Comparison of ENCODE assay signal across 6 cellular contexts in the genomic region with DNA sequence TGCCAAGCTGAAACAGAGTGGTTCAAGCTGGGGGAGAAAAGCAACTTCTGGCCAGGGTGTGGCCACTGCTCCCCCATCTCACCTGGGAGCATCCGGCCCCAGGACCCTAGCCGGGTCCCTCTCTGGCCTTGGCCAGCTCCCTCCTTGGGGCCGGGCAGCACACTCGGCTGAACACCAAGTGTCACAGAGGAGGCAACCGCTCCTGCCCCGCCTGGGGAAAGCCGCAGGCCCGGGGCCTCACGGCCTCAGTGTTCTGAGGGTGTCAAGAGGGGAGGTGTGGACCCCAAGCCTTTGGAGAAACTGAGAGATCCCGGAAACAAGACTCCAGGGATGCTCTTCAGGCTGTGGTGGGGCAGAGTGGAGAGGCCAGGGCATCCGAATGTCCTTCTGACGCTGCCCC.
"Had no signal": no experiment of that assay in that cellular context is flagged by ENCODE, and none has a peak within 500 bp of the region (broad histone marks: within the 10 kb centered on the region; RNA-seq: fewer than 3 reads in every experiment).

No MANE protein-coding gene starts in this region.

- ATAC-seq: GM23338, HepG2 had no signal

- H3K27ac ChIP-seq: HL-60 had no signal

- H2AFZ ChIP-seq: GM23338 had no signal

- DNase-seq: H9, HCEC 1CT, KBM-7 had no signal

- H3K4me3 ChIP-seq: GM23338 had no signal

- H3K4me2 ChIP-seq: GM23338 had no signal
